1 cellular context compared by ENCODE assay signal in genomic region chr18:711330-711692, GRCh38.
TF ChIP-seq lines count a peak whose summit lies in the region.

No MANE protein-coding gene starts in this region.

TF ChIP-seq in HepG2, 621 proteins besides CTCF, POLR2A, EP300 and RAD21 (continued from another document):
- TF ChIP-seq, protein P1, sequence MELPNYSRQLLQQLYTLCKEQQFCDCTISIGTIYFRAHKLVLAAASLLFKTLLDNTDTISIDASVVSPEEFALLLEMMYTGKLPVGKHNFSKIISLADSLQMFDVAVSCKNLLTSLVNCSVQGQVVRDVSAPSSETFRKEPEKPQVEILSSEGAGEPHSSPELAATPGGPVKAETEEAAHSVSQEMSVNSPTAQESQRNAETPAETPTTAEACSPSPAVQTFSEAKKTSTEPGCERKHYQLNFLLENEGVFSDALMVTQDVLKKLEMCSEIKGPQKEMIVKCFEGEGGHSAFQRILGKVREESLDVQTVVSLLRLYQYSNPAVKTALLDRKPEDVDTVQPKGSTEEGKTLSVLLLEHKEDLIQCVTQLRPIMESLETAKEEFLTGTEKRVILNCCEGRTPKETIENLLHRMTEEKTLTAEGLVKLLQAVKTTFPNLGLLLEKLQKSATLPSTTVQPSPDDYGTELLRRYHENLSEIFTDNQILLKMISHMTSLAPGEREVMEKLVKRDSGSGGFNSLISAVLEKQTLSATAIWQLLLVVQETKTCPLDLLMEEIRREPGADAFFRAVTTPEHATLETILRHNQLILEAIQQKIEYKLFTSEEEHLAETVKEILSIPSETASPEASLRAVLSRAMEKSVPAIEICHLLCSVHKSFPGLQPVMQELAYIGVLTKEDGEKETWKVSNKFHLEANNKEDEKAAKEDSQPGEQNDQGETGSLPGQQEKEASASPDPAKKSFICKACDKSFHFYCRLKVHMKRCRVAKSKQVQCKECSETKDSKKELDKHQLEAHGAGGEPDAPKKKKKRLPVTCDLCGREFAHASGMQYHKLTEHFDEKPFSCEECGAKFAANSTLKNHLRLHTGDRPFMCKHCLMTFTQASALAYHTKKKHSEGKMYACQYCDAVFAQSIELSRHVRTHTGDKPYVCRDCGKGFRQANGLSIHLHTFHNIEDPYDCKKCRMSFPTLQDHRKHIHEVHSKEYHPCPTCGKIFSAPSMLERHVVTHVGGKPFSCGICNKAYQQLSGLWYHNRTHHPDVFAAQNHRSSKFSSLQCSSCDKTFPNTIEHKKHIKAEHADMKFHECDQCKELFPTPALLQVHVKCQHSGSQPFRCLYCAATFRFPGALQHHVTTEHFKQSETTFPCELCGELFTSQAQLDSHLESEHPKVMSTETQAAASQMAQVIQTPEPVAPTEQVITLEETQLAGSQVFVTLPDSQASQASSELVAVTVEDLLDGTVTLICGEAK (IDR thresholded peaks at IDR 0.05): no peak
- TF ChIP-seq, protein P1 (CRISPR knock-in tag; IDR thresholded peaks at IDR 0.05): no peak
- TF ChIP-seq RBFOX2 (IDR thresholded peaks at IDR 0.05; ENCODE audit: low read depth, low read length): 0 out of 2 replicates have a peak, but pooled peaks have one; percentile 38
- TF ChIP-seq, protein P2, sequence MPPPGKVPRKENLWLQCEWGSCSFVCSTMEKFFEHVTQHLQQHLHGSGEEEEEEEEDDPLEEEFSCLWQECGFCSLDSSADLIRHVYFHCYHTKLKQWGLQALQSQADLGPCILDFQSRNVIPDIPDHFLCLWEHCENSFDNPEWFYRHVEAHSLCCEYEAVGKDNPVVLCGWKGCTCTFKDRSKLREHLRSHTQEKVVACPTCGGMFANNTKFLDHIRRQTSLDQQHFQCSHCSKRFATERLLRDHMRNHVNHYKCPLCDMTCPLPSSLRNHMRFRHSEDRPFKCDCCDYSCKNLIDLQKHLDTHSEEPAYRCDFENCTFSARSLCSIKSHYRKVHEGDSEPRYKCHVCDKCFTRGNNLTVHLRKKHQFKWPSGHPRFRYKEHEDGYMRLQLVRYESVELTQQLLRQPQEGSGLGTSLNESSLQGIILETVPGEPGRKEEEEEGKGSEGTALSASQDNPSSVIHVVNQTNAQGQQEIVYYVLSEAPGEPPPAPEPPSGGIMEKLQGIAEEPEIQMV (CRISPR knock-in tag; IDR thresholded peaks at IDR 0.05; ENCODE audit: low read depth): peak; percentile 97
- no peak for TF ChIP-seq HOXA9 (CRISPR knock-in tag; IDR thresholded peaks at IDR 0.05; ENCODE audit: borderline replicate concordance)
- no peak for TF ChIP-seq ZNF792 (CRISPR knock-in tag; IDR thresholded peaks at IDR 0.05)
- no peak for TF ChIP-seq DZIP1 (CRISPR knock-in tag; IDR thresholded peaks at IDR 0.05)
- TF ChIP-seq AGO1 (IDR thresholded peaks at IDR 0.05; ENCODE audit: low read depth, low read length, poor library complexity, severe bottlenecking): no peak
- TF ChIP-seq, protein P3, sequence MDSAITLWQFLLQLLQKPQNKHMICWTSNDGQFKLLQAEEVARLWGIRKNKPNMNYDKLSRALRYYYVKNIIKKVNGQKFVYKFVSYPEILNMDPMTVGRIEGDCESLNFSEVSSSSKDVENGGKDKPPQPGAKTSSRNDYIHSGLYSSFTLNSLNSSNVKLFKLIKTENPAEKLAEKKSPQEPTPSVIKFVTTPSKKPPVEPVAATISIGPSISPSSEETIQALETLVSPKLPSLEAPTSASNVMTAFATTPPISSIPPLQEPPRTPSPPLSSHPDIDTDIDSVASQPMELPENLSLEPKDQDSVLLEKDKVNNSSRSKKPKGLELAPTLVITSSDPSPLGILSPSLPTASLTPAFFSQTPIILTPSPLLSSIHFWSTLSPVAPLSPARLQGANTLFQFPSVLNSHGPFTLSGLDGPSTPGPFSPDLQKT (CRISPR knock-in tag; IDR thresholded peaks at IDR 0.05; ENCODE audit: borderline replicate concordance): no peak
- TF ChIP-seq NFKBIZ (CRISPR knock-in tag; IDR thresholded peaks at IDR 0.05): no peak
- TF ChIP-seq, protein P4, sequence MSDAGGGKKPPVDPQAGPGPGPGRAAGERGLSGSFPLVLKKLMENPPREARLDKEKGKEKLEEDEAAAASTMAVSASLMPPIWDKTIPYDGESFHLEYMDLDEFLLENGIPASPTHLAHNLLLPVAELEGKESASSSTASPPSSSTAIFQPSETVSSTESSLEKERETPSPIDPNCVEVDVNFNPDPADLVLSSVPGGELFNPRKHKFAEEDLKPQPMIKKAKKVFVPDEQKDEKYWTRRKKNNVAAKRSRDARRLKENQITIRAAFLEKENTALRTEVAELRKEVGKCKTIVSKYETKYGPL (CRISPR knock-in tag; IDR thresholded peaks at IDR 0.05): no peak
- TF ChIP-seq SPEN (CRISPR knock-in tag; IDR thresholded peaks at IDR 0.05; ENCODE audit: low read depth): no peak
- 0 out of 2 replicates have a peak, but pooled peaks have one; percentile 26 for TF ChIP-seq RFXAP (CRISPR knock-in tag; IDR thresholded peaks at IDR 0.05; ENCODE audit: borderline replicate concordance)
- TF ChIP-seq MED13 (CRISPR knock-in tag; IDR thresholded peaks at IDR 0.05): no peak
- no peak for TF ChIP-seq MATR3 (CRISPR knock-in tag; IDR thresholded peaks at IDR 0.05)
- TF ChIP-seq NR2F6 (IDR thresholded peaks at IDR 0.05): no peak
- no peak for TF ChIP-seq NR2F6 (CRISPR knock-in tag; IDR thresholded peaks at IDR 0.05)
- TF ChIP-seq YY1 (IDR thresholded peaks at IDR 0.05; ENCODE audit: insufficient read depth, insufficient replicate concordance, low read depth, low read length): no peak
- no peak for TF ChIP-seq ZNF800 (CRISPR knock-in tag; IDR thresholded peaks at IDR 0.05)
- 0 out of 2 replicates have a peak, but pooled peaks have one; percentile 1 for TF ChIP-seq KAT7 (CRISPR knock-in tag; IDR thresholded peaks at IDR 0.05; ENCODE audit: borderline replicate concordance)
- TF ChIP-seq GABPB1 (CRISPR knock-in tag; IDR thresholded peaks at IDR 0.05): no peak
- TF ChIP-seq BATF2 (CRISPR knock-in tag; IDR thresholded peaks at IDR 0.05): no peak
